In genomic region chr3:179655236-179655635, GRCh38 we compare ENCODE assay signal across 14 cellular contexts. TPM values are rescaled to one million over a fixed set of nuclear protein-coding genes. Genes with fewer than 3 reads are reported as not detected.
DNase-seq lines count a peak whose midpoint lies in the region; ATAC-seq and TF ChIP-seq lines count a peak whose summit lies in the region.
"Had no signal": no experiment of that assay in that cellular context is flagged by ENCODE, and none has a peak within 500 bp of the region (broad histone marks: within the 10 kb centered on the region; RNA-seq: fewer than 3 reads in every experiment).

No MANE protein-coding gene starts in this region.

- H3K9ac ChIP-seq in MM.1S (ENCODE audit: low read length), result no peak overlapping the region
- H3K9ac ChIP-seq in endodermal cell (ENCODE audit: extremely low read depth, low read length, poor library complexity, severe bottlenecking), result no peak overlapping the region
- no peak overlapping the region for H3K9ac ChIP-seq in skeletal muscle satellite cell (ENCODE audit: low read depth, low read length)

- H3K27ac Mint-ChIP-seq in endodermal cell, result no peak overlapping the region

- no peaks in the 10 kb centered on the region for H3K9me3 Mint-ChIP-seq in endodermal cell

- peak overlapping the region; percentile 82 for H3K4me2 ChIP-seq in MM.1S (ENCODE audit: low read depth, low read length)
- H3K4me2 ChIP-seq in skeletal muscle satellite cell (ENCODE audit: low read length), result peak overlapping the region; percentile 93

- no peaks in the 10 kb centered on the region for H3K9me2 ChIP-seq in MM.1S (replicated peaks; ENCODE audit: insufficient read depth, low read length)

- no peaks in the 10 kb centered on the region for H3K27me3 ChIP-seq in heart right ventricle
- H3K27me3 ChIP-seq in MM.1S (replicated peaks; ENCODE audit: insufficient read depth, low read length), result 0 out of 2 replicates have a peak, but pooled peaks cover 6% of the 10 kb centered on the region
- no peaks in the 10 kb centered on the region for H3K27me3 ChIP-seq in endodermal cell (ENCODE audit: control insufficient read depth, insufficient read depth, low read length, poor library complexity, severe bottlenecking)
- H3K27me3 ChIP-seq in skeletal muscle satellite cell (ENCODE audit: control insufficient read depth, insufficient read depth, low read length), result no peaks in the 10 kb centered on the region
- H3K27me3 ChIP-seq: SJSA1 had no signal

- H3K79me2 ChIP-seq in MM.1S (ENCODE audit: low read length), result peaks cover 66% of the 10 kb centered on the region

- H3K9me3 ChIP-seq in heart right ventricle (no peaks in the 10 kb centered on the region), MM.1S (replicated peaks; ENCODE audit: insufficient read depth, low read length) (no peaks in the 10 kb centered on the region), endodermal cell (ENCODE audit: control insufficient read depth, low read length) (no peaks in the 10 kb centered on the region), skeletal muscle satellite cell (replicated peaks; ENCODE audit: low read length) (no peaks in the 10 kb centered on the region)
- H3K9me3 ChIP-seq: SJSA1 had no signal

- H3K4me3 Mint-ChIP-seq in endodermal cell, result peak overlapping the region; percentile 94

- no peaks in the 10 kb centered on the region for H3K36me3 ChIP-seq in heart right ventricle
- no peaks in the 10 kb centered on the region for H3K36me3 ChIP-seq in MM.1S (replicated peaks; ENCODE audit: insufficient read depth, low read length)
- peaks cover 14% of the 10 kb centered on the region for H3K36me3 ChIP-seq in endodermal cell (ENCODE audit: control insufficient read depth, insufficient read depth, low read length)
- no peaks in the 10 kb centered on the region for H3K36me3 ChIP-seq in skeletal muscle satellite cell (ENCODE audit: insufficient read depth, low read length)

- TF ChIP-seq CTCF in heart right ventricle (IDR thresholded peaks at IDR 0.05), result no peak
- TF ChIP-seq CTCF in MM.1S (IDR thresholded peaks at IDR 0.05; ENCODE audit: low read length), result no peak
- TF ChIP-seq CTCF in endodermal cell (conservative IDR thresholded peaks at IDR 0.05), result no peak

- peak overlapping the region in 6 of 10 donors; percentile 68 to 90 (median 88) for H3K4me3 ChIP-seq in heart right ventricle
- H3K4me3 ChIP-seq in MM.1S (ENCODE audit: low read length), result no peak overlapping the region
- peak overlapping the region; percentile 94 for H3K4me3 ChIP-seq in endodermal cell (ENCODE audit: low read length)
- no peak overlapping the region for H3K4me3 ChIP-seq in skeletal muscle satellite cell (ENCODE audit: low read length)

- peak overlapping the region; percentile 49 to 97 (median 94) for H3K27ac ChIP-seq in heart right ventricle
- no peak overlapping the region for H3K27ac ChIP-seq in MM.1S (ENCODE audit: low read length)
- H3K27ac ChIP-seq in endodermal cell (ENCODE audit: low read depth, low read length), result no peak overlapping the region
- H3K27ac ChIP-seq: SJSA1 had no signal

- H3K36me3 Mint-ChIP-seq in endodermal cell (ENCODE audit: low read depth), result peaks cover 8% of the 10 kb centered on the region

- 62 to 73% methylated on average over 2 of the region's 2 CpGs for WGBS in heart right ventricle, 2 donors
- WGBS in endodermal cell (ENCODE audit: insufficient coverage in 1 of 2, insufficient read length in 1 of 2), 2 experiments, result 88 to 90% methylated on average over 1 to 2 of the region's 2 CpGs

- H3K4me1 ChIP-seq in heart right ventricle, result peaks cover 0 to 66% (median 15%) of the 10 kb centered on the region in 9 donors
- H3K4me1 ChIP-seq in MM.1S (ENCODE audit: low read length), result peaks cover 21% of the 10 kb centered on the region; the same call in 1 of the 2 replicates
- H3K4me1 ChIP-seq in endodermal cell (ENCODE audit: control insufficient read depth, insufficient read depth, low read length), result no peaks in the 10 kb centered on the region
- peaks cover 5% of the 10 kb centered on the region for H3K4me1 ChIP-seq in skeletal muscle satellite cell (ENCODE audit: control insufficient read depth, insufficient read depth, low read length)

- H3K27me3 Mint-ChIP-seq in endodermal cell (ENCODE audit: insufficient read depth), result peaks cover 1% of the 10 kb centered on the region

- DNase-seq in heart right ventricle, result no peak
- DNase-seq in left cardiac atrium, result no peak
- no peak for DNase-seq in MM.1S
- no peak for DNase-seq in endodermal cell
- DNase-seq in cerebellar cortex (ENCODE audit: low spot score), result no peak
- DNase-seq: activated CD4-positive, alpha-beta T cell treated with anti-CD3 and anti-CD28 coated beads for 36 hours; anterior cingulate cortex; NCI-H1436; NCI-H526; stimulated activated CD4-positive, alpha-beta T cell treated with anti-CD3 and anti-CD28 coated beads, Interleukin-2, amount 100 ng/mL, for 48 hours had no signal

- peaks cover 23% of the 10 kb centered on the region for H3F3A ChIP-seq in MM.1S (ENCODE audit: insufficient read depth, low read length)

- peaks cover 28% of the 10 kb centered on the region for H3K4me1 Mint-ChIP-seq in endodermal cell

- no peak overlapping the region for H2AFZ ChIP-seq in MM.1S (ENCODE audit: low read length)

- ATAC-seq in heart right ventricle, result no peak
- no peak for ATAC-seq in left cardiac atrium
- ATAC-seq in GM21825 (IDR thresholded peaks at IDR 0.05; ENCODE audit: unreplicated experiment), result no peak
- ATAC-seq in GM21390 (IDR thresholded peaks at IDR 0.05; ENCODE audit: unreplicated experiment), result no peak
- ATAC-seq: activated CD4-positive, alpha-beta T cell treated with anti-CD3 and anti-CD28 coated beads for 36 hours had no signal

- intact Hi-C loops in heart right ventricle (cut with DNase I), result loop anchor here in 3 of 10 donors (10.0 kb wide), 2 partner anchors 60 to 90 kb away; no protein-coding TSS in a partner anchor
- intact Hi-C loops in left cardiac atrium (cut with DNase I), result no loop called here

- H4K20me1 ChIP-seq in MM.1S (ENCODE audit: insufficient read depth, low read length), result 0 out of 2 replicates have a peak, but pooled peaks cover 3% of the 10 kb centered on the region

RNA-seq across cellular contexts. Expression of gene USP13, which starts 2.4 kb away (rescaled TPM):
- total RNA-seq in heart right ventricle, result 100 to 1,000 TPM; 101 to 181 (median 154) TPM
- 10 to 100 TPM; 13.7 to 22.2 TPM for polyA plus RNA-seq in heart right ventricle
- total RNA-seq in left cardiac atrium, result 10 to 100 TPM; 57.5 to 57.7 TPM
- 10 to 100 TPM; 24.7 to 25.5 TPM for total RNA-seq in endodermal cell
- 22.2 TPM for polyA plus RNA-seq in endodermal cell (2013, experiment 1 of 2)
- polyA plus RNA-seq in endodermal cell (2013, experiment 2 of 2), result 19.5 TPM
- total RNA-seq in skeletal muscle satellite cell (2012; rRNA removed), result 10.4 and 14.0 TPM in 2 replicates

RNA-seq across cellular contexts. Expression of gene NDUFB5, which starts 50.6 kb away (rescaled TPM):
- total RNA-seq in heart right ventricle (100 to 1,000 TPM; 276 to 395 (median 379) TPM), left cardiac atrium (100 to 1,000 TPM; 244 to 250 TPM), endodermal cell (100 to 1,000 TPM; 103 to 116 TPM)
- polyA plus RNA-seq in heart right ventricle, result 100 to 1,000 TPM; 108 to 248 TPM
- polyA plus RNA-seq in endodermal cell (2013, experiment 1 of 2), result 130 TPM
- 121 TPM for polyA plus RNA-seq in endodermal cell (2013, experiment 2 of 2)
- total RNA-seq in skeletal muscle satellite cell (2012; rRNA removed), result 110 and 124 TPM in 2 replicates

RNA-seq across cellular contexts. Expression of gene MRPL47, which starts 50.8 kb away (rescaled TPM):
- total RNA-seq in heart right ventricle (10 to 100 TPM; 44.3 to 67.9 (median 51.7) TPM), left cardiac atrium (10 to 100 TPM; 34.4 to 50.5 TPM), endodermal cell (10 to 100 TPM; 63.8 to 74.8 TPM)
- polyA plus RNA-seq in heart right ventricle, result 100 to 1,000 TPM in 1 of 2 donors, 10 to 100 TPM in 1; 79.2 to 160 TPM
- 72.0 TPM for polyA plus RNA-seq in endodermal cell (2013, experiment 1 of 2)
- polyA plus RNA-seq in endodermal cell (2013, experiment 2 of 2), result 64.4 TPM
- 47.0 and 47.9 TPM in 2 replicates for total RNA-seq in skeletal muscle satellite cell (2012; rRNA removed)

Comparison
In these comparisons a context has a peak if more than half of its experiments do, and no peak if none do; other contexts are left out.
1. H3K27ac ChIP-seq: peak in heart right ventricle (10 of 10); none in MM.1S (single experiment) and endodermal cell (single experiment).
2. H3K4me3 ChIP-seq: peak in heart right ventricle (6 of 10) and endodermal cell (single experiment); none in MM.1S (single experiment) and skeletal muscle satellite cell (single experiment).